ENCODE assay signal across 28 cellular contexts in the genomic region with DNA sequence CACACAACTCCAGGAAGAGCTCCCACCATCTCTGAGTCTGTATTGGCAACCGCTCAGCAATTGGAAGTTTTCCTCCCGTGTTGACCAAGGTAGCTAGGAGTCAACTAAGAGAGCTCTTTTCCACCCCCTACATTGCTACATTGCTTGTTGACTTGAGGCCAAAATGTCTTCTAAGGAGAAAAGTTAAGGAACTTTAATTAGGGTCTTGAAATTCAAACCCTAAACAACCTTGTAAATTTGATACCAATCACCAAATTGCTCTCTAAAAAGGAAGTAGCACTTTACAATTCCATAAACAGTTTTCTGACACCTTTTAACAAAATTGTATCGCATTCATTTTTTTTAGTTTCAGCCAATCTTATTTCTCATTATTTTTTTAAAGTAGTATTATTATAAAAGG. TPM values are rescaled to one million over a fixed set of nuclear protein-coding genes. Genes with fewer than 3 reads are reported as not detected.
"Had no signal": no experiment of that assay in that cellular context is flagged by ENCODE, and none has a peak within 500 bp of the region (broad histone marks: within the 10 kb centered on the region; RNA-seq: fewer than 3 reads in every experiment).

No MANE protein-coding gene starts in this region.

- H3K27ac Mint-ChIP-seq: naive thymus-derived CD8-positive, alpha-beta T cell; natural killer cell treated with Interleukin-12 subunit alpha and Interleukin-12 subunit beta and Interleukin-15 and Interleukin-18, amount 100 ng/mL, for 72 hours; nephron progenitor cell; neural progenitor cell; progenitor cell of endocrine pancreas; stimulated activated effector memory CD8-positive, alpha-beta T cell treated with anti-CD3 and anti-CD28 coated beads, Interleukin-12 subunit alpha, Interleukin-12 subunit beta, amount 100 ng/mL, for 72 hours; stimulated activated naive B cell treated with anti-CD40 and anti-IgM and Interleukin-4, amounts not matched to agents 10 μg/mL and 1 μg/mL and 100 μg/mL, for 72 hours; stimulated activated naive CD8-positive, alpha-beta T cell treated with anti-CD3 and anti-CD28 coated beads, Interleukin-15, Interleukin-2, amounts not matched to agents 100 ng/mL and 50 ng/mL, for 24 hours; type B pancreatic cell had no signal

- ATAC-seq: naive thymus-derived CD8-positive, alpha-beta T cell; natural killer cell treated with Interleukin-12 subunit alpha and Interleukin-12 subunit beta and Interleukin-15 and Interleukin-18, amount 100 ng/mL, for 72 hours; psoas muscle; right cardiac atrium; right lobe of liver; stimulated activated effector memory CD8-positive, alpha-beta T cell treated with anti-CD3 and anti-CD28 coated beads, Interleukin-12 subunit alpha, Interleukin-12 subunit beta, amount 100 ng/mL, for 72 hours; stimulated activated naive B cell treated with anti-CD40 and anti-IgM and Interleukin-4, amounts not matched to agents 10 μg/mL and 1 μg/mL and 100 μg/mL, for 72 hours; upper lobe of right lung had no signal

- FAIRE-seq: small intestine had no signal

- H3K9me3 ChIP-seq: ovary, psoas muscle, right lobe of liver, sigmoid colon, stomach, tibial artery, transverse colon, upper lobe of right lung, uterus had no signal

- H3K36me3 ChIP-seq: neural progenitor cell, ovary, right lobe of liver, sigmoid colon, stomach, tibial artery, transverse colon, upper lobe of right lung, uterus had no signal

- H3K4me2 ChIP-seq: neural progenitor cell had no signal

- H3K27me3 ChIP-seq: neural progenitor cell, ovary, right lobe of liver, sigmoid colon, tibial artery, upper lobe of right lung, uterus had no signal

- H3K9ac ChIP-seq: neural progenitor cell, parathyroid adenoma had no signal

- H3K27ac ChIP-seq: neural progenitor cell, ovary, parathyroid adenoma, psoas muscle, right lobe of liver, sigmoid colon, stomach, tibial artery, transverse colon, upper lobe of right lung, uterus had no signal

- H3K27me3 Mint-ChIP-seq: progenitor cell of endocrine pancreas, type B pancreatic cell had no signal

- H3K36me3 Mint-ChIP-seq: naive thymus-derived CD8-positive, alpha-beta T cell; natural killer cell treated with Interleukin-12 subunit alpha and Interleukin-12 subunit beta and Interleukin-15 and Interleukin-18, amount 100 ng/mL, for 72 hours; neural progenitor cell; stimulated activated effector memory CD8-positive, alpha-beta T cell treated with anti-CD3 and anti-CD28 coated beads, Interleukin-12 subunit alpha, Interleukin-12 subunit beta, amount 100 ng/mL, for 72 hours; stimulated activated naive B cell treated with anti-CD40 and anti-IgM and Interleukin-4, amounts not matched to agents 10 μg/mL and 1 μg/mL and 100 μg/mL, for 72 hours; type B pancreatic cell had no signal

- H3K4me3 Mint-ChIP-seq: naive thymus-derived CD8-positive, alpha-beta T cell; natural killer cell treated with Interleukin-12 subunit alpha and Interleukin-12 subunit beta and Interleukin-15 and Interleukin-18, amount 100 ng/mL, for 72 hours; nephron progenitor cell; neural progenitor cell; stimulated activated effector memory CD8-positive, alpha-beta T cell treated with anti-CD3 and anti-CD28 coated beads, Interleukin-12 subunit alpha, Interleukin-12 subunit beta, amount 100 ng/mL, for 72 hours; stimulated activated naive B cell treated with anti-CD40 and anti-IgM and Interleukin-4, amounts not matched to agents 10 μg/mL and 1 μg/mL and 100 μg/mL, for 72 hours; stimulated activated naive CD8-positive, alpha-beta T cell treated with anti-CD3 and anti-CD28 coated beads, Interleukin-15, Interleukin-2, amounts not matched to agents 100 ng/mL and 50 ng/mL, for 24 hours; type B pancreatic cell had no signal

- H2AFZ ChIP-seq: neural progenitor cell, parathyroid adenoma had no signal

- H3K9me3 Mint-ChIP-seq: natural killer cell treated with Interleukin-12 subunit alpha and Interleukin-12 subunit beta and Interleukin-15 and Interleukin-18, amount 100 ng/mL, for 72 hours; neural progenitor cell; stimulated activated effector memory CD8-positive, alpha-beta T cell treated with anti-CD3 and anti-CD28 coated beads, Interleukin-12 subunit alpha, Interleukin-12 subunit beta, amount 100 ng/mL, for 72 hours; stimulated activated naive B cell treated with anti-CD40 and anti-IgM and Interleukin-4, amounts not matched to agents 10 μg/mL and 1 μg/mL and 100 μg/mL, for 72 hours; stimulated activated naive CD8-positive, alpha-beta T cell treated with anti-CD3 and anti-CD28 coated beads, Interleukin-15, Interleukin-2, amounts not matched to agents 100 ng/mL and 50 ng/mL, for 24 hours; type B pancreatic cell had no signal

- H3K4me1 ChIP-seq: parathyroid adenoma, psoas muscle, upper lobe of right lung, uterus had no signal

- H3K4me3 ChIP-seq: neural progenitor cell, ovary, psoas muscle, right lobe of liver, sigmoid colon, stomach, tibial artery, transverse colon, upper lobe of right lung, uterus had no signal

- H3K4me1 Mint-ChIP-seq: stimulated activated effector memory CD8-positive, alpha-beta T cell treated with anti-CD3 and anti-CD28 coated beads, Interleukin-12 subunit alpha, Interleukin-12 subunit beta, amount 100 ng/mL, for 72 hours had no signal

- DNase-seq: naive thymus-derived CD8-positive, alpha-beta T cell; nephron progenitor cell; occipital lobe; ovary; posterior cingulate gyrus; psoas muscle; right cardiac atrium; right lobe of liver; sigmoid colon; small intestine; stimulated activated CD4-positive, alpha-beta T cell treated with anti-CD3 and anti-CD28 coated beads, Interleukin-15, amount 100 ng/mL, for 24 hours; stimulated activated CD4-positive, alpha-beta T cell treated with anti-CD3 and anti-CD28 coated beads, Interleukin-2, amount 100 ng/mL, for 24 hours; stimulated activated CD4-positive, alpha-beta T cell treated with anti-CD3 and anti-CD28 coated beads, Interleukin-2, amount 100 ng/mL, for 48 hours; stimulated activated CD4-positive, alpha-beta T cell treated with anti-CD3 and anti-CD28 coated beads, Interleukin-4, amount 100 ng/mL, for 24 hours; stimulated activated naive B cell treated with anti-CD40 and anti-IgM and Interleukin-4, amounts not matched to agents 10 μg/mL and 1 μg/mL and 100 μg/mL, for 72 hours; stimulated activated naive CD4-positive, alpha-beta T cell treated with Interleukin-2 at 50 U/mL for 16 hours; stomach; tibial artery; transverse colon; upper lobe of right lung; uterus had no signal

- H3K79me2 ChIP-seq: parathyroid adenoma had no signal

RNA-seq across cellular contexts. Expression of a gene that starts 35.5 kb away (rescaled TPM):
- total RNA-seq: naive thymus-derived CD8-positive, alpha-beta T cell; natural killer cell treated with Interleukin-12 subunit alpha and Interleukin-12 subunit beta and Interleukin-15 and Interleukin-18, amount 100 ng/mL, for 72 hours had no signal
- polyA plus RNA-seq: naive thymus-derived CD8-positive, alpha-beta T cell had no signal
